8 cellular contexts compared by ENCODE assay signal in the genomic region with DNA sequence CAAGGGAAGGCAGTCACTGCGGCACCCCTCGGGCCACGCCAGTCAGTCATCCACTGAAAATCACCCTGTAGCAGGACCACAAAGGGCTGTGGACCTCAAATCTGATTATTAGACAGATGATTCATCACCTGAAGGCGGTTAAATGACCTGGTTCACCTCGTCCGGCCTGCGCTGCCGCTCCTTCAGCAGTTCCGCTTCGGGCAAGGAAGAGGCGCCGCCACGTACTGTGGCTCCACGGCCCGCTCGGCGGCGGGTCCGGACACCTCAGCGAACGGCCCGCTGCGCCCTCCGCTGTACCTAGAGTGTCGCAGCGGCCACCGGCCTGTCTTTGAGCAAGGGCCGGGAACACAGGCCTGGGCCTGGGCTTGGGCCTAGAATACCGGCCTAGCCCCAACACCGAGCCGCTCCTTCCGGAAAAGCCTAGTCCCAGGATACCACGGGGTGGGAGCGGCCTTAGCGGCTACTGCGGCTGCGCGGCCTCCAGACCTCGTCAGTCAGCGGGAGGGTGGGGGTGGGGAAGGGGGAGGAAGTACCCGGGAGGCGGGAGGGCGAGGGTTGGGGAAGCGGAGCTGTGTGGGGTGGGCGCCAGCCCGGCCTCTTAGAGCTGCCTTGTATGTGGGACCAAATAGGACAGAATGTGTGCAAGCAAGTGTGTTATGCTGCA. TPM values are rescaled to one million over a fixed set of nuclear protein-coding genes. Genes with fewer than 3 reads are reported as not detected.
DNase-seq lines count a peak whose midpoint lies in the region; ATAC-seq and TF ChIP-seq lines count a peak whose summit lies in the region.

A gene with protein sequence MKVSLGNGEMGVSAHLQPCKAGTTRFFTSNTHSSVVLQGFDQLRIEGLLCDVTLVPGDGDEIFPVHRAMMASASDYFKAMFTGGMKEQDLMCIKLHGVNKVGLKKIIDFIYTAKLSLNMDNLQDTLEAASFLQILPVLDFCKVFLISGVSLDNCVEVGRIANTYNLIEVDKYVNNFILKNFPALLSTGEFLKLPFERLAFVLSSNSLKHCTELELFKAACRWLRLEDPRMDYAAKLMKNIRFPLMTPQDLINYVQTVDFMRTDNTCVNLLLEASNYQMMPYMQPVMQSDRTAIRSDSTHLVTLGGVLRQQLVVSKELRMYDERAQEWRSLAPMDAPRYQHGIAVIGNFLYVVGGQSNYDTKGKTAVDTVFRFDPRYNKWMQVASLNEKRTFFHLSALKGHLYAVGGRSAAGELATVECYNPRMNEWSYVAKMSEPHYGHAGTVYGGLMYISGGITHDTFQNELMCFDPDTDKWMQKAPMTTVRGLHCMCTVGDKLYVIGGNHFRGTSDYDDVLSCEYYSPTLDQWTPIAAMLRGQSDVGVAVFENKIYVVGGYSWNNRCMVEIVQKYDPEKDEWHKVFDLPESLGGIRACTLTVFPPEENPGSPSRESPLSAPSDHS (minus strand): TSS at position 436 of the 664 bp plus-strand sequence. CDS start 545 bp downstream, outside the sequence.

- peaks cover 13% of the 10 kb centered on the region; the same call in 1 of the 2 replicates for H4K20me1 ChIP-seq in DOHH2 (ENCODE audit: control insufficient read depth, insufficient read depth, low read depth, low read length)

- H3K79me2 ChIP-seq in DOHH2 (ENCODE audit: control insufficient read depth, low read length): peaks cover 51% of the 10 kb centered on the region

- WGBS in suprapubic skin: under 1% methylated on average over 31 of the region's 46 CpGs

- H3K9me3 ChIP-seq in DOHH2 (ENCODE audit: control insufficient read depth, insufficient read depth, low read length): no peaks in the 10 kb centered on the region
- H3K9me3 ChIP-seq in suprapubic skin: no peaks in the 10 kb centered on the region

- peaks cover 52% of the 10 kb centered on the region for H3K4me1 Mint-ChIP-seq in activated naive CD4-positive, alpha-beta T cell treated with anti-CD3 and anti-CD28 coated beads, Interleukin-2, amount 10 ng/mL, durations not matched to agents 7 days and 5 days

- peak within 1 kb of the TSS; percentile 93 for H3K27ac Mint-ChIP-seq in activated naive CD4-positive, alpha-beta T cell treated with anti-CD3 and anti-CD28 coated beads, Interleukin-2, amount 10 ng/mL, durations not matched to agents 7 days and 5 days

- peak; percentile 56 to 74 for DNase-seq in Kasumi-1 (lab: John Stamatoyannopoulos, UW)
- peak; percentile 89 for DNase-seq in activated naive CD4-positive, alpha-beta T cell treated with anti-CD3 and anti-CD28 coated beads, Interleukin-2, amount 10 ng/mL, durations not matched to agents 7 days and 5 days
- no peak for DNase-seq in glomerular endothelial cell (ENCODE audit: extremely low read depth, low read depth, low spot score)
- peak; percentile 92 for DNase-seq in occipital lobe (lab: John Stamatoyannopoulos, UW)
- DNase-seq in suprapubic skin (ENCODE audit: low spot score in 2 of 2): peak; percentile 94 to 95

- peaks cover 40% of the 10 kb centered on the region for H3K36me3 ChIP-seq in DOHH2 (ENCODE audit: control insufficient read depth, low read length)
- no peaks in the 10 kb centered on the region for H3K36me3 ChIP-seq in suprapubic skin

- TF ChIP-seq POLR2A in Raji (IDR thresholded peaks at IDR 0.05; ENCODE audit: insufficient read depth, low read depth, low read length) (peak; percentile 50), suprapubic skin (IDR thresholded peaks at IDR 0.05) (peak in 1 of 2 donors; percentile 47)

- H3K27me3 ChIP-seq in DOHH2 (ENCODE audit: control insufficient read depth, low read length): peaks cover 12% of the 10 kb centered on the region
- H3K27me3 ChIP-seq in suprapubic skin: no peaks in the 10 kb centered on the region

- peak within 1 kb of the TSS; percentile 93 for H3K4me3 ChIP-seq in DOHH2 (ENCODE audit: low read length)
- peak within 1 kb of the TSS; percentile 62 for H3K4me3 ChIP-seq in suprapubic skin

- no peak for TF ChIP-seq CTCF in DOHH2 (IDR thresholded peaks at IDR 0.05; ENCODE audit: low read depth, low read length, poor library complexity, severe bottlenecking)
- TF ChIP-seq CTCF in suprapubic skin (IDR thresholded peaks at IDR 0.05): no peak

- H3K27ac ChIP-seq in DOHH2 (ENCODE audit: low read depth, low read length) (peak within 1 kb of the TSS; percentile 58), suprapubic skin (peak within 1 kb of the TSS; percentile 93)

- H3K4me3 Mint-ChIP-seq in activated naive CD4-positive, alpha-beta T cell treated with anti-CD3 and anti-CD28 coated beads, Interleukin-2, amount 10 ng/mL, durations not matched to agents 7 days and 5 days: peak within 1 kb of the TSS; percentile 87

- no peaks in the 10 kb centered on the region for H3K9me2 ChIP-seq in DOHH2 (replicated peaks; ENCODE audit: control insufficient read depth, low read length)

- TF ChIP-seq EP300 in suprapubic skin (IDR thresholded peaks at IDR 0.05): no peak

- ATAC-seq in GM21825 (IDR thresholded peaks at IDR 0.05; ENCODE audit: unreplicated experiment): peak; percentile 87

- H3F3A ChIP-seq in DOHH2 (ENCODE audit: control insufficient read depth, insufficient read depth): no peaks in the 10 kb centered on the region

- peaks cover 3% of the 10 kb centered on the region for H3K9me3 Mint-ChIP-seq in activated naive CD4-positive, alpha-beta T cell treated with anti-CD3 and anti-CD28 coated beads, Interleukin-2, amount 10 ng/mL, durations not matched to agents 7 days and 5 days

- peak within 1 kb of the TSS; percentile 85 for H3K4me2 ChIP-seq in DOHH2 (ENCODE audit: low read length)

- H3K36me3 Mint-ChIP-seq in activated naive CD4-positive, alpha-beta T cell treated with anti-CD3 and anti-CD28 coated beads, Interleukin-2, amount 10 ng/mL, durations not matched to agents 7 days and 5 days: peaks cover 33% of the 10 kb centered on the region

- H3K27me3 Mint-ChIP-seq in activated naive CD4-positive, alpha-beta T cell treated with anti-CD3 and anti-CD28 coated beads, Interleukin-2, amount 10 ng/mL, durations not matched to agents 7 days and 5 days: peaks cover 17% of the 10 kb centered on the region

- H3K4me1 ChIP-seq in DOHH2 (ENCODE audit: control insufficient read depth, low read length) (peaks cover 40% of the 10 kb centered on the region), suprapubic skin (peaks cover 54% of the 10 kb centered on the region)

- CTCF ChIA-PET in activated naive CD4-positive, alpha-beta T cell treated with anti-CD3 and anti-CD28 coated beads, Interleukin-2, amount 10 ng/mL, durations not matched to agents 7 days and 5 days (lab: Charles Lee): interaction anchor here (0.6 to 2.3 kb wide), 8 partner anchors 9 to 152 kb away, joined by 3 to 15 read pairs (median 4); no protein-coding TSS in a partner anchor

RNA-seq across cellular contexts. Expression of the gene that starts here (rescaled TPM):
- total RNA-seq in glomerular endothelial cell (29.3 and 31.4 TPM in 2 replicates), occipital lobe (81.4 TPM), suprapubic skin (10 to 100 TPM; 12.0 to 17.2 (median 13.9) TPM)
